8 cellular contexts compared by ENCODE assay signal in genomic region chr2:172097557-172098131, GRCh38. TPM values are rescaled to one million over a fixed set of nuclear protein-coding genes. Genes with fewer than 3 reads are reported as not detected.
DNase-seq lines count a peak whose midpoint lies in the region; ATAC-seq and TF ChIP-seq lines count a peak whose summit lies in the region.

No MANE protein-coding gene starts in this region.

- DNase-seq in 8988T = peak; percentile 55
- peak; percentile 70 for DNase-seq in Caki2 (ENCODE audit: low read depth)
- peak; percentile 51 for DNase-seq in NCI-H2171 treated with DMSO at 0.1 percent for 48 hours (lab: John Stamatoyannopoulos, UW)
- DNase-seq in fibroblast of the aortic adventitia (ENCODE audit: low read depth) = peak; percentile 12
- no peak for DNase-seq in HAP-1 (ENCODE audit: low spot score in 2 of 2)
- DNase-seq in thyroid gland = no peak
- DNase-seq in sciatic nerve (ENCODE audit: low spot score) = no peak

- in situ Hi-C loops in Caki2 (cut with HindIII; ENCODE audit: low pct_unique_long_range_greater_than_20kb, low sequenced_read_pairs) = no loop called here
- in situ Hi-C loops in HAP-1 (cut with MboI; ENCODE audit: low sequenced_read_pairs) = no loop called here

- TF ChIP-seq CTCF in fibroblast of the aortic adventitia (IDR thresholded peaks at IDR 0.05; ENCODE audit: insufficient read depth, low read length) (no peak), thyroid gland (IDR thresholded peaks at IDR 0.05) (no peak)

- no peak for TF ChIP-seq POLR2A in thyroid gland (IDR thresholded peaks at IDR 0.05)

- H3K4me1 ChIP-seq in HAP-1 (peaks cover 34% of the 10 kb centered on the region), thyroid gland (peaks cover 28 to 77% of the 10 kb centered on the region in 2 donors)

- peak overlapping the region in 1 of 3 donors; percentile 50 for H3K27ac ChIP-seq in thyroid gland

- peak overlapping the region; percentile 72 for H3K4me3 ChIP-seq in fibroblast of the aortic adventitia (ENCODE audit: low read depth, low read length)
- H3K4me3 ChIP-seq in HAP-1 = no peak overlapping the region
- H3K4me3 ChIP-seq in thyroid gland (replicated peaks in 1 of 3) = no peak overlapping the region

- H3K9me3 ChIP-seq in HAP-1 (no peaks in the 10 kb centered on the region), thyroid gland (no peaks in the 10 kb centered on the region)

- no peaks in the 10 kb centered on the region for H3K27me3 ChIP-seq in HAP-1 (ENCODE audit: low read depth)
- H3K27me3 ChIP-seq in thyroid gland = peaks cover 94% of the 10 kb centered on the region

- ATAC-seq in sciatic nerve = no peak
- no peak for ATAC-seq in GM21528 (IDR thresholded peaks at IDR 0.05; ENCODE audit: low FRiP score, unreplicated experiment)

- intact Hi-C loops in thyroid gland (cut with DNase I) = no loop called here
- intact Hi-C loops in sciatic nerve (cut with DNase I) = no loop called here

- peaks cover 6% of the 10 kb centered on the region; the same call in 1 of the 2 replicates for H3K36me3 ChIP-seq in HAP-1 (replicated peaks)
- H3K36me3 ChIP-seq in thyroid gland = no peaks in the 10 kb centered on the region

- 29 to 46% methylated on average over 6 to 7 of the region's 9 CpGs for WGBS in thyroid gland, 2 donors

RNA-seq across cellular contexts. Expression of gene DLX2, which starts 5.1 kb away (rescaled TPM):
- total RNA-seq in Caki2 (2014; rRNA removed; shearing (Covaris generic); ENCODE audit: low replicate concordance) = 1.4 TPM in 1 of 2 replicates, not detected in the other
- total RNA-seq in fibroblast of the aortic adventitia (ENCODE audit: low replicate concordance) (0.72 TPM in 1 of 2 replicates, not detected in the other), thyroid gland (under 1 TPM in 3 of 4 donors, not detected in 1; 0.25 to 0.78 (median 0.40) TPM), sciatic nerve (0.27 TPM)

RNA-seq across cellular contexts. Expression of gene DLX1, which starts 12.3 kb away (rescaled TPM):
- total RNA-seq in Caki2 (2014; rRNA removed; shearing (Covaris generic); ENCODE audit: low replicate concordance) = 3.2 and 9.6 TPM in 2 replicates
- total RNA-seq in fibroblast of the aortic adventitia (ENCODE audit: low replicate concordance) = 0.41 and 0.99 TPM in 2 replicates
- total RNA-seq in thyroid gland = 1 to 10 TPM in 2 of 4 donors, under 1 TPM in 2; 0.68 to 1.5 (median 1.0) TPM
- 0.94 TPM for total RNA-seq in sciatic nerve

Comparison
In these comparisons a context has a peak if more than half of its experiments do, and no peak if none do; other contexts are left out.
1. DNase-seq: peak in 8988T (single experiment), Caki2 (single experiment), NCI-H2171 treated with DMSO at 0.1 percent for 48 hours (single experiment) and fibroblast of the aortic adventitia (single experiment); none in HAP-1 (0 of 2), thyroid gland (0 of 2) and sciatic nerve (single experiment).